In the genomic region with DNA sequence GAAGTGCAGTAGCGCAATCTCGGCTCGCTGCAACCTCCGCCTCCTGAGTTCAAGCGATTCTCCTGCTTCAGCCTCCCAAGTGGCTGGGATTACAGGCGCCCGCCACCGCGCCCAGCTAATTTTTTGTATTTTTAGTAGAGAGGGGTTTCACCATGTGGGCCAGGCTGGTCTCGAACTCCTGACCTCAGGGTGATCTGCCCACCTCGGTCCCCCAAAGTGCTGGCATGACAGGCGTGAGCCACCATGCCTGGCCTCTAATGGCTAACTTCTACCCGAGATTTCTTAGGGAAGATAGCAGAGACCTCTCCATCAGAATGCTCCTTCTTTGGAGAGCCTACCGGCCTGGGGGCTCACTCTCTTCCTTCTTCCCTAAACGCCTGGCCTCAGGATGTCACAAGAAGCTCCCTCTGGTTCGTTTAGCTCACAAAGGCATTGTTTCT, we compare ENCODE assay signal across 6 cellular contexts. TPM values are rescaled to one million over a fixed set of nuclear protein-coding genes. Genes with fewer than 3 reads are reported as not detected.
DNase-seq lines count a peak whose midpoint lies in the region; ATAC-seq and TF ChIP-seq lines count a peak whose summit lies in the region.
"Not testable (repeated sequence)": the region's sequence is repeated elsewhere in the genome, so short reads cannot be mapped to it uniquely, and the experiment has no call there.

No MANE protein-coding gene starts in this region.

- peaks cover 14% of the 10 kb centered on the region for H3K4me1 ChIP-seq in Caco-2
- peaks cover 31% of the 10 kb centered on the region for H3K4me1 ChIP-seq in Panc1 (ENCODE audit: control insufficient read depth, insufficient read depth, low read length)
- H3K4me1 ChIP-seq in naive thymus-derived CD4-positive, alpha-beta T cell (ENCODE audit: control insufficient read depth in 2 of 2, insufficient read depth in 2 of 2, low read length in 2 of 2), result peaks cover 8 to 15% of the 10 kb centered on the region in 2 donors
- H3K4me1 ChIP-seq in stomach smooth muscle (ENCODE audit: control insufficient read depth, insufficient read depth, low read length), result peaks cover 28% of the 10 kb centered on the region

- not testable (repeated sequence) for H3K9me3 Mint-ChIP-seq in Caco-2 (ENCODE audit: unreplicated experiment); activated naive CD8-positive, alpha-beta T cell treated with anti-CD3 and anti-CD28 coated beads, Interleukin-2, amount 50 U/mL, for 24 hours; naive thymus-derived CD4-positive, alpha-beta T cell

- not testable (repeated sequence) for TF ChIP-seq CTCF in Caco-2 (IDR thresholded peaks at IDR 0.05; ENCODE audit: insufficient read depth in 1 of 2, low read depth in 1 of 2, low read length in 1 of 2, severe bottlenecking in 1 of 2, unreplicated experiment in 1 of 2); Panc1 (IDR thresholded peaks at IDR 0.05); fibroblast of the aortic adventitia (IDR thresholded peaks at IDR 0.05; ENCODE audit: insufficient read depth, low read length)

- H3K27me3 Mint-ChIP-seq in Caco-2 (ENCODE audit: insufficient read depth, unreplicated experiment); activated naive CD8-positive, alpha-beta T cell treated with anti-CD3 and anti-CD28 coated beads, Interleukin-2, amount 50 U/mL, for 24 hours; naive thymus-derived CD4-positive, alpha-beta T cell: not testable (repeated sequence)

- H3K36me3 ChIP-seq in Caco-2 (ENCODE audit: control insufficient read depth, insufficient read depth, low read length); Panc1 (ENCODE audit: control insufficient read depth, insufficient read depth, low read length): not testable (repeated sequence)
- H3K36me3 ChIP-seq in naive thymus-derived CD4-positive, alpha-beta T cell (ENCODE audit: control insufficient read depth in 2 of 3, insufficient read depth in 3 of 3, low read length in 3 of 3), result peaks cover 0 to 22% (median 0%) of the 10 kb centered on the region in 3 experiments
- peaks cover 14 to 19% of the 10 kb centered on the region in 2 donors for H3K36me3 ChIP-seq in stomach smooth muscle (ENCODE audit: control insufficient read depth in 2 of 2, insufficient read depth in 2 of 2, low read length in 2 of 2)

- H3K27ac Mint-ChIP-seq in Caco-2 (ENCODE audit: unreplicated experiment), result peak overlapping the region; percentile 100
- H3K27ac Mint-ChIP-seq in activated naive CD8-positive, alpha-beta T cell treated with anti-CD3 and anti-CD28 coated beads, Interleukin-2, amount 50 U/mL, for 24 hours, result peak overlapping the region; percentile 96
- H3K27ac Mint-ChIP-seq in naive thymus-derived CD4-positive, alpha-beta T cell, result peak overlapping the region; percentile 85 to 97 (median 93)

- BruUV-seq in Caco-2 (replicated peaks; lab: Mats Ljungman, UMichigan); Panc1 (replicated peaks; lab: Mats Ljungman, UMichigan): not testable (repeated sequence)

- H3K4me1 Mint-ChIP-seq in Caco-2 (ENCODE audit: low read depth, unreplicated experiment), result peaks cover 24% of the 10 kb centered on the region
- peaks cover 38% of the 10 kb centered on the region for H3K4me1 Mint-ChIP-seq in activated naive CD8-positive, alpha-beta T cell treated with anti-CD3 and anti-CD28 coated beads, Interleukin-2, amount 50 U/mL, for 24 hours
- peaks cover 14 to 29% (median 20%) of the 10 kb centered on the region in 7 donors for H3K4me1 Mint-ChIP-seq in naive thymus-derived CD4-positive, alpha-beta T cell

- CTCF ChIA-PET in Caco-2 (lab: Charles Lee), result interaction anchor here (0.6 to 1.8 kb wide), 6 partner anchors 34 to 183 kb away, joined by 3 to 10 read pairs (median 3); a partner anchor contains a TSS
- CTCF ChIA-PET in Panc1 (lab: Charles Lee), result not testable (repeated sequence)
- CTCF ChIA-PET in naive thymus-derived CD4-positive, alpha-beta T cell (lab: Charles Lee), result interaction anchor here (0.7 to 1.7 kb wide), 2 partner anchors 174 to 322 kb away, joined by 3 to 5 read pairs; a partner anchor contains a TSS

- H3K4me3 Mint-ChIP-seq in Caco-2 (ENCODE audit: unreplicated experiment), result peak overlapping the region; percentile 100
- peak overlapping the region; percentile 90 for H3K4me3 Mint-ChIP-seq in activated naive CD8-positive, alpha-beta T cell treated with anti-CD3 and anti-CD28 coated beads, Interleukin-2, amount 50 U/mL, for 24 hours
- H3K4me3 Mint-ChIP-seq in naive thymus-derived CD4-positive, alpha-beta T cell, result peak overlapping the region; percentile 87 to 96 (median 93)

- not testable (repeated sequence) for H3K9me3 ChIP-seq in Caco-2; Panc1 (ENCODE audit: control insufficient read depth, insufficient read depth, low read depth, low read length); naive thymus-derived CD4-positive, alpha-beta T cell (ENCODE audit: control insufficient read depth in 2 of 3, low read length in 3 of 3); stomach smooth muscle (ENCODE audit: control insufficient read depth in 2 of 2, low read length in 2 of 2)

- peak overlapping the region; percentile 14 to 55 for H3K9ac ChIP-seq in stomach smooth muscle (ENCODE audit: low read length in 2 of 2)

- POLR2A ChIA-PET in Caco-2 (lab: Charles Lee) (interaction anchor here (0.6 to 3.3 kb wide), 6 partner anchors 16 to 1145 kb away, joined by 3 to 40 read pairs (median 4); a partner anchor contains a TSS), Panc1 (lab: Charles Lee) (interaction anchor here (0.6 kb wide), 1 partner anchor 73 kb away, joined by 10 read pairs; no protein-coding TSS in a partner anchor)
- POLR2A ChIA-PET in naive thymus-derived CD4-positive, alpha-beta T cell (lab: Charles Lee), result interaction anchor here (0.6 to 2.7 kb wide), 10 partner anchors 9 to 323 kb away, joined by 3 to 12 read pairs (median 4); a partner anchor contains a TSS

- intact Hi-C loops in Caco-2 (cut with micrococcal nuclease; ENCODE audit: unreplicated experiment), result loop anchor here (1.0 kb wide), 1 partner anchor 125 kb away; no protein-coding TSS in a partner anchor
- intact Hi-C loops in Panc1 (cut with micrococcal nuclease; ENCODE audit: unreplicated experiment), result not testable (repeated sequence)
- intact Hi-C loops in naive thymus-derived CD4-positive, alpha-beta T cell (cut with micrococcal nuclease), result loop anchor here (1.0 to 10.0 kb wide), 5 partner anchors 111 to 707 kb away; a partner anchor contains a TSS

- peak overlapping the region; percentile 70 for H3K27ac ChIP-seq in Panc1 (ENCODE audit: low read length)
- peak overlapping the region; percentile 77 for H3K27ac ChIP-seq in naive thymus-derived CD4-positive, alpha-beta T cell (ENCODE audit: low read depth, low read length)
- peak overlapping the region; percentile 76 for H3K27ac ChIP-seq in stomach smooth muscle (ENCODE audit: low read length)

- not testable (repeated sequence) for DNase-seq in Caco-2; Panc1 (ENCODE audit: low read depth, low spot score); fibroblast of the aortic adventitia (ENCODE audit: low read depth); naive thymus-derived CD4-positive, alpha-beta T cell
- peak; percentile 20 for DNase-seq in activated naive CD8-positive, alpha-beta T cell treated with anti-CD3 and anti-CD28 coated beads, Interleukin-2, amount 50 U/mL, for 24 hours

- ATAC-seq in Panc1; activated naive CD8-positive, alpha-beta T cell treated with anti-CD3 and anti-CD28 coated beads, Interleukin-2, amount 50 U/mL, for 24 hours; naive thymus-derived CD4-positive, alpha-beta T cell: not testable (repeated sequence)

- peaks cover 48% of the 10 kb centered on the region for H3K36me3 Mint-ChIP-seq in Caco-2 (ENCODE audit: insufficient read depth, unreplicated experiment)
- H3K36me3 Mint-ChIP-seq in activated naive CD8-positive, alpha-beta T cell treated with anti-CD3 and anti-CD28 coated beads, Interleukin-2, amount 50 U/mL, for 24 hours (ENCODE audit: low read depth); naive thymus-derived CD4-positive, alpha-beta T cell: not testable (repeated sequence)

- H3K27me3 ChIP-seq in Caco-2 (replicated peaks; ENCODE audit: control insufficient read depth, insufficient read depth, low read length); Panc1 (ENCODE audit: control insufficient read depth, insufficient read depth, low read length); naive thymus-derived CD4-positive, alpha-beta T cell (ENCODE audit: control insufficient read depth in 2 of 2, insufficient read depth in 2 of 2, low read length in 2 of 2); stomach smooth muscle (ENCODE audit: control insufficient read depth in 1 of 2, insufficient read depth in 2 of 2, low read length in 2 of 2): not testable (repeated sequence)

- in situ Hi-C loops in Panc1 (cut with HindIII; ENCODE audit: low pct_unique_long_range_greater_than_20kb, low sequenced_read_pairs), result not testable (repeated sequence)

- H3K4me3 ChIP-seq in Caco-2 (ENCODE audit: low read depth, low read length) (peak overlapping the region; percentile 56), Panc1 (ENCODE audit: low read depth in 2 of 2, low read length in 2 of 2) (peak overlapping the region; percentile 50 to 89), fibroblast of the aortic adventitia (ENCODE audit: low read depth, low read length) (peak overlapping the region; percentile 82), stomach smooth muscle (ENCODE audit: low read length in 2 of 2) (peak overlapping the region; percentile 65 to 82)
- H3K4me3 ChIP-seq in naive thymus-derived CD4-positive, alpha-beta T cell (ENCODE audit: low read length), result peak overlapping the region; percentile 93

RNA-seq across cellular contexts. Expression of a gene that starts 1.5 kb away (rescaled TPM):
- total RNA-seq in Caco-2 (2022) (173 and 176 TPM in 2 replicates), Panc1 (2021; ENCODE audit: unreplicated experiment) (111 TPM), fibroblast of the aortic adventitia (ENCODE audit: low replicate concordance) (35.8 and 48.2 TPM in 2 replicates)
- polyA plus RNA-seq in Panc1 (2012; ENCODE audit: insufficient read length), result 103 TPM
- total RNA-seq in naive thymus-derived CD4-positive, alpha-beta T cell, result 10 to 100 TPM; 18.6 to 35.0 (median 20.1) TPM
- polyA plus RNA-seq in naive thymus-derived CD4-positive, alpha-beta T cell, result 10 to 100 TPM; 13.6 to 19.9 TPM

RNA-seq across cellular contexts. Expression of a gene that starts 14.7 kb away (rescaled TPM):
- total RNA-seq in Caco-2 (2022) (0.57 TPM in 1 of 2 replicates, not detected in the other), Panc1 (2021; ENCODE audit: unreplicated experiment) (2.7 TPM), fibroblast of the aortic adventitia (ENCODE audit: low replicate concordance) (0.27 TPM in 1 of 2 replicates, not detected in the other)
- polyA plus RNA-seq in Panc1 (2012; ENCODE audit: insufficient read length), result 2.6 TPM
- not detected for total RNA-seq in naive thymus-derived CD4-positive, alpha-beta T cell
- polyA plus RNA-seq in naive thymus-derived CD4-positive, alpha-beta T cell, result not detected

RNA-seq across cellular contexts. Expression of a gene that starts 33.4 kb away (rescaled TPM):
- total RNA-seq in Caco-2 (2022) (64.3 and 65.7 TPM in 2 replicates), Panc1 (2021; ENCODE audit: unreplicated experiment) (60.4 TPM), fibroblast of the aortic adventitia (ENCODE audit: low replicate concordance) (37.9 and 62.0 TPM in 2 replicates)
- polyA plus RNA-seq in Panc1 (2012; ENCODE audit: insufficient read length), result 91.0 TPM
- 10 to 100 TPM; 50.4 to 94.2 (median 71.6) TPM for total RNA-seq in naive thymus-derived CD4-positive, alpha-beta T cell
- 10 to 100 TPM; 37.3 to 66.5 TPM for polyA plus RNA-seq in naive thymus-derived CD4-positive, alpha-beta T cell

RNA-seq across cellular contexts. Expression of a gene that starts 36.6 kb away (rescaled TPM):
- 99.0 and 112 TPM in 2 replicates for total RNA-seq in Caco-2 (2022)
- total RNA-seq in Panc1 (2021; ENCODE audit: unreplicated experiment), result 147 TPM
- polyA plus RNA-seq in Panc1 (2012; ENCODE audit: insufficient read length), result 235 TPM
- total RNA-seq in fibroblast of the aortic adventitia (ENCODE audit: low replicate concordance), result 62.0 and 112 TPM in 2 replicates
- 10 to 100 TPM in 4 of 5 experiments, 1 to 10 TPM in 1; 8.6 to 68.9 (median 28.9) TPM for total RNA-seq in naive thymus-derived CD4-positive, alpha-beta T cell
- polyA plus RNA-seq in naive thymus-derived CD4-positive, alpha-beta T cell, result 1 to 10 TPM; 2.8 to 3.6 TPM

RNA-seq across cellular contexts. Expression of a gene that starts 37.7 kb away (rescaled TPM):
- 9.6 and 11.7 TPM in 2 replicates for total RNA-seq in Caco-2 (2022)
- 9.4 TPM for total RNA-seq in Panc1 (2021; ENCODE audit: unreplicated experiment)
- 13.8 TPM for polyA plus RNA-seq in Panc1 (2012; ENCODE audit: insufficient read length)
- 3.3 and 3.8 TPM in 2 replicates for total RNA-seq in fibroblast of the aortic adventitia (ENCODE audit: low replicate concordance)
- 1 to 10 TPM in 4 of 5 experiments, under 1 TPM in 1; 0.77 to 4.5 (median 2.5) TPM for total RNA-seq in naive thymus-derived CD4-positive, alpha-beta T cell
- polyA plus RNA-seq in naive thymus-derived CD4-positive, alpha-beta T cell, result under 1 TPM in 1 of 2 donors, not detected in 1; 0.09 TPM
